Comparison of ENCODE assay signal across 8 cellular contexts in genomic region chr13:45370922-45371406, GRCh38. TPM values are rescaled to one million over a fixed set of nuclear protein-coding genes. Genes with fewer than 3 reads are reported as not detected.
DNase-seq lines count a peak whose midpoint lies in the region; ATAC-seq and TF ChIP-seq lines count a peak whose summit lies in the region.

No MANE protein-coding gene starts in this region.

- POLR2A ChIA-PET in RWPE1 (lab: Yijun Ruan, JAX; ENCODE audit: low non-redundant PET): no interaction called here

- DNase-seq in RWPE1 (ENCODE audit: low spot score) (peak; percentile 51), amniotic stem cell (lab: John Stamatoyannopoulos, UW) (peak; percentile 45), heart right ventricle (peak; percentile 73 to 77), putamen (ENCODE audit: low spot score) (peak; percentile 15), GOT3 (lab: John Stamatoyannopoulos, UW) (no peak)

- peaks cover 5 to 44% (median 26%) of the 10 kb centered on the region in 9 donors for H3K4me1 ChIP-seq in heart right ventricle

- peak overlapping the region; percentile 10; the same call in 1 of the 2 replicates for H3K27ac ChIP-seq in RWPE1
- peak overlapping the region in 3 of 10 donors; percentile 10 to 66 (median 12) for H3K27ac ChIP-seq in heart right ventricle

- peak overlapping the region in 6 of 10 donors; percentile 9 to 37 (median 29) for H3K4me3 ChIP-seq in heart right ventricle

- H3K36me3 ChIP-seq in heart right ventricle: peaks cover 0 to 14% (median 0%) of the 10 kb centered on the region in 9 donors

- no peaks in the 10 kb centered on the region for H3K9me3 ChIP-seq in heart right ventricle

- WGBS in heart right ventricle, 2 donors: 17 to 18% methylated on average over 30 of the region's 30 CpGs

- peak; percentile 81 to 91 (median 87) for ATAC-seq in heart right ventricle
- ATAC-seq in HG03175 (IDR thresholded peaks at IDR 0.05; ENCODE audit: unreplicated experiment): no peak
- no peak for ATAC-seq in GM21515 (IDR thresholded peaks at IDR 0.05; ENCODE audit: unreplicated experiment)

- H3K27me3 ChIP-seq in heart right ventricle: no peaks in the 10 kb centered on the region

- CTCF ChIA-PET in RWPE1 (lab: Yijun Ruan, JAX): interaction anchor here (0.6 to 1.2 kb wide), 5 partner anchors 8 to 349 kb away, joined by 3 to 6 read pairs (median 4); no protein-coding TSS in a partner anchor

- intact Hi-C loops in heart right ventricle (cut with DNase I): loop anchor here (2.0 to 10.0 kb wide), 6 partner anchors 91 to 121 kb away; partner anchors contain the start of gene COG3 (in 4 of the 10)

- TF ChIP-seq CTCF in GM12873 (IDR thresholded peaks at IDR 0.05; ENCODE audit: insufficient read depth, low read depth, low read length, missing control alignments) (peak; percentile 95), RWPE1 (conservative IDR thresholded peaks at IDR 0.05; ENCODE audit: low read depth) (peak; percentile 81), heart right ventricle (IDR thresholded peaks at IDR 0.05) (peak; percentile 88 to 99 (median 96))

RNA-seq across cellular contexts. Expression of gene TPT1, which starts 30.0 kb away (rescaled TPM):
- total RNA-seq in heart right ventricle: 1,000 to 10,000 TPM; 3,297 to 4,965 (median 3,717) TPM
- polyA plus RNA-seq in heart right ventricle: 1,000 to 10,000 TPM; 5,417 to 6,104 TPM

RNA-seq across cellular contexts. Expression of gene SLC25A30, which starts 47.2 kb away (rescaled TPM):
- total RNA-seq in heart right ventricle: 100 to 1,000 TPM in 9 of 10 donors, 10 to 100 TPM in 1; 83.9 to 280 (median 159) TPM
- polyA plus RNA-seq in heart right ventricle: 10 to 100 TPM in 1 of 2 donors, 1 to 10 TPM in 1; 9.3 to 36.6 TPM

Comparison
In these comparisons a context has a peak if more than half of its experiments do, and no peak if none do; other contexts are left out.
1. ATAC-seq: peak in heart right ventricle (8 of 8); none in HG03175 (single experiment) and GM21515 (single experiment).
2. Peak in every context shown above with its lines, with median percentiles within 50 percentile points of each other: CTCF ChIP-seq.